ENCODE assay signal across 12 cellular contexts in the genomic region with DNA sequence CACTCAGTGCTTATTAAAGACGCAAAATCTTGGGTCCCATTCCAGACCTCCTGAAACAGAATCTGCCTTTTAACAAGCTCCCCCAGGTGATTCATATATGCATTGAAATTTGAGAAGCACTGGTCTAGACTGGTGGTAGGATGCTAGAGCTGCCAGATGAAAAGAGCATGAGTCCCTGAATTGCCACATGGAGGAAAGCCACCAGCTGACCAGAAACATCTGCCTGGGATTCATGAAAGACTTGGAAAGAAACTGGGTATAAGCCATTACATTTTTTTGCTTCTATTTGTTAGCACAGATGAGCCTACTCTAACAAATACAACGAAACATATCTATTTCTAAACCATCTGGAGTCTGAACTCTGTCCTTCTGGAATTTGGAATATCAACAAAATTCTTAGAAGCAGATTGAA.
DNase-seq lines count a peak whose midpoint lies in the region; ATAC-seq and TF ChIP-seq lines count a peak whose summit lies in the region.
"Had no signal": no experiment of that assay in that cellular context is flagged by ENCODE, and none has a peak within 500 bp of the region (broad histone marks: within the 10 kb centered on the region; RNA-seq: fewer than 3 reads in every experiment).

No MANE protein-coding gene starts in this region.

- no peaks in the 10 kb centered on the region for H3K79me1 ChIP-seq in IMR-90 (ENCODE audit: low read depth in 1 of 2, low read length in 2 of 2)

- peaks cover 7% of the 10 kb centered on the region for H3K27me3 Mint-ChIP-seq in activated T-helper 1 cell treated with anti-CD3 and anti-CD28 coated beads, Interleukin-12 subunit alpha, Interleukin-12 subunit beta, Interleukin-2, Interleukin-4 antibody, amounts not matched to agents 30 ng/mL and 10 ng/mL and 1 ng/mL, durations not matched to agents 14 hours and 24 hours and 36 hours (ENCODE audit: insufficient read depth)

- H3K36me3 Mint-ChIP-seq in activated T-helper 1 cell treated with anti-CD3 and anti-CD28 coated beads, Interleukin-12 subunit alpha, Interleukin-12 subunit beta, Interleukin-2, Interleukin-4 antibody, amounts not matched to agents 30 ng/mL and 10 ng/mL and 1 ng/mL, durations not matched to agents 14 hours and 24 hours and 36 hours (ENCODE audit: low read depth): no peaks in the 10 kb centered on the region

- H3K36me3 ChIP-seq in IMR-90 (ENCODE audit: control insufficient read depth, insufficient read depth, low read length) (no peaks in the 10 kb centered on the region), body of pancreas (replicated peaks in 1 of 2; ENCODE audit: insufficient read depth in 1 of 2, low read depth in 2 of 2) (no peaks in the 10 kb centered on the region)
- H3K36me3 ChIP-seq: sigmoid colon, SJCRH30 had no signal

- peak overlapping the region; percentile 60 for H2BK20ac ChIP-seq in IMR-90 (ENCODE audit: low read depth, low read length)

- H2BK120ac ChIP-seq in IMR-90 (ENCODE audit: low read depth, low read length): peak overlapping the region; percentile 69; the same call in 1 of the 2 replicates

- H3K14ac ChIP-seq in IMR-90 (replicated peaks; ENCODE audit: low read depth, low read length): no peak overlapping the region

- H2AK9ac ChIP-seq in IMR-90 (replicated peaks; ENCODE audit: low read depth, low read length, poor library complexity): no peak overlapping the region

- no peaks in the 10 kb centered on the region for H3K9me1 ChIP-seq in IMR-90 (ENCODE audit: insufficient read depth, low read length)

- ATAC-seq in IMR-90 (ENCODE audit: low read depth) (peak; percentile 85), body of pancreas (peak; percentile 27), esophagus mucosa (no peak), HG02571 (IDR thresholded peaks at IDR 0.05; ENCODE audit: unreplicated experiment) (no peak)
- ATAC-seq: effector memory CD8-positive, alpha-beta T cell had no signal

- no peaks in the 10 kb centered on the region for H3K27me3 ChIP-seq in IMR-90 (ENCODE audit: control insufficient read depth, insufficient read depth, low read length)
- no peaks in the 10 kb centered on the region for H3K27me3 ChIP-seq in body of pancreas
- H3K27me3 ChIP-seq: sigmoid colon, SJCRH30 had no signal

- no CpG with 5 or more reads among the region's 2 CpGs for WGBS in IMR-90 (ENCODE audit: extremely low coverage in 2 of 2, insufficient read length in 1 of 2), 2 experiments
- 56 to 68% methylated on average over 2 of the region's 2 CpGs for WGBS in body of pancreas, 2 donors

- CTCF ChIA-PET in IMR-90 (lab: Yijun Ruan, JAX): interaction anchor here (0.6 to 1.4 kb wide), 2 partner anchors 19 to 844 kb away, joined by 3 to 4 read pairs; no protein-coding TSS in a partner anchor

- no peak overlapping the region for H3K4me3 ChIP-seq in IMR-90 (ENCODE audit: insufficient read depth, low read depth, low read length)
- H3K4me3 ChIP-seq in body of pancreas: no peak overlapping the region
- H3K4me3 ChIP-seq: sigmoid colon, SJCRH30 had no signal

- peak overlapping the region; percentile 61; the same call in 1 of the 2 replicates for H3K4ac ChIP-seq in IMR-90 (ENCODE audit: low read depth, low read length)

- no peak overlapping the region for H4K91ac ChIP-seq in IMR-90 (ENCODE audit: insufficient read depth, low read depth, low read length)

- no peak overlapping the region for H4K5ac ChIP-seq in IMR-90 (ENCODE audit: low read depth, low read length)

- H3K23ac ChIP-seq in IMR-90 (ENCODE audit: low read depth, low read length): no peak overlapping the region

- in situ Hi-C loops in IMR-90 (cut with MboI; ENCODE audit: low sequenced_read_pairs): loop anchor here (10.0 to 25.0 kb wide), 2 partner anchors 538 to 1445 kb away; a partner anchor contains a TSS

- no peak overlapping the region for H3K9ac ChIP-seq in IMR-90 (ENCODE audit: low read depth, low read length)

- intact Hi-C loops in IMR-90 (cut with micrococcal nuclease) (loop anchor here (2.0 to 10.0 kb wide), 4 partner anchors 206 to 545 kb away; a partner anchor contains a TSS), body of pancreas (cut with DNase I) (no loop called here)
- intact Hi-C loops in activated T-helper 1 cell treated with anti-CD3 and anti-CD28 coated beads, Interleukin-12 subunit alpha, Interleukin-12 subunit beta, Interleukin-2, Interleukin-4 antibody, amounts not matched to agents 30 ng/mL and 10 ng/mL and 1 ng/mL, durations not matched to agents 14 hours and 24 hours and 36 hours (cut with micrococcal nuclease): no loop called here

- H3K4me2 ChIP-seq in IMR-90 (ENCODE audit: low read depth, low read length): no peak overlapping the region

- no peak overlapping the region for H3K27ac Mint-ChIP-seq in activated T-helper 1 cell treated with anti-CD3 and anti-CD28 coated beads, Interleukin-12 subunit alpha, Interleukin-12 subunit beta, Interleukin-2, Interleukin-4 antibody, amounts not matched to agents 30 ng/mL and 10 ng/mL and 1 ng/mL, durations not matched to agents 14 hours and 24 hours and 36 hours
- H3K27ac Mint-ChIP-seq: effector memory CD8-positive, alpha-beta T cell had no signal

- TF ChIP-seq CTCF in IMR-90 (conservative IDR thresholded peaks at IDR 0.05; ENCODE audit: low read depth, low read length): no peak
- no peak for TF ChIP-seq CTCF in body of pancreas (IDR thresholded peaks at IDR 0.05)

- peak overlapping the region; percentile 4; the same call in 1 of the 3 replicates for H2BK15ac ChIP-seq in IMR-90 (ENCODE audit: low read depth, low read length)

- peaks cover 5% of the 10 kb centered on the region for H3K4me1 ChIP-seq in IMR-90 (ENCODE audit: control insufficient read depth, insufficient read depth, low read length)
- no peaks in the 10 kb centered on the region for H3K4me1 ChIP-seq in body of pancreas
- H3K4me1 ChIP-seq: SJCRH30 had no signal

- H3K4me3 Mint-ChIP-seq in activated T-helper 1 cell treated with anti-CD3 and anti-CD28 coated beads, Interleukin-12 subunit alpha, Interleukin-12 subunit beta, Interleukin-2, Interleukin-4 antibody, amounts not matched to agents 30 ng/mL and 10 ng/mL and 1 ng/mL, durations not matched to agents 14 hours and 24 hours and 36 hours: no peak overlapping the region
- H3K4me3 Mint-ChIP-seq: effector memory CD8-positive, alpha-beta T cell had no signal

- H2AK5ac ChIP-seq in IMR-90 (ENCODE audit: low read depth, low read length): no peak overlapping the region

- H2BK5ac ChIP-seq in IMR-90 (ENCODE audit: low read depth, low read length, poor library complexity, severe bottlenecking): peak overlapping the region; percentile 65

- no peak for TF ChIP-seq RAD21 in IMR-90 (IDR thresholded peaks at IDR 0.05; ENCODE audit: low read length)

- POLR2A ChIA-PET in IMR-90 (lab: Charles Lee; ENCODE audit: unreplicated experiment): no interaction called here

- H3K18ac ChIP-seq in IMR-90 (ENCODE audit: low read depth, low read length): no peak overlapping the region

- no peaks in the 10 kb centered on the region for H3K9me3 ChIP-seq in IMR-90 (ENCODE audit: control insufficient read depth, insufficient read depth, low read length)
- H3K9me3 ChIP-seq in body of pancreas: no peaks in the 10 kb centered on the region
- H3K9me3 ChIP-seq: sigmoid colon, SJCRH30 had no signal

- TF ChIP-seq POLR2A in IMR-90 (IDR thresholded peaks at IDR 0.05; ENCODE audit: low read depth, low read length) (no peak), body of pancreas (IDR thresholded peaks at IDR 0.05) (no peak)

- H3K4me1 Mint-ChIP-seq in activated T-helper 1 cell treated with anti-CD3 and anti-CD28 coated beads, Interleukin-12 subunit alpha, Interleukin-12 subunit beta, Interleukin-2, Interleukin-4 antibody, amounts not matched to agents 30 ng/mL and 10 ng/mL and 1 ng/mL, durations not matched to agents 14 hours and 24 hours and 36 hours (ENCODE audit: low read depth): peaks cover 7% of the 10 kb centered on the region

- H2AFZ ChIP-seq in IMR-90 (replicated peaks; ENCODE audit: low read length, poor library complexity): no peak overlapping the region

- peak overlapping the region in 1 of 2 experiments; percentile 26; a peak in 1 of 4 replicates for H4K8ac ChIP-seq in IMR-90 (ENCODE audit: low read depth in 2 of 2, low read length in 2 of 2)

- dilution Hi-C loops in IMR-90 (cut with HindIII; ENCODE audit: low sequenced_read_pairs, unreplicated experiment): no loop called here

- no TSS peak for BruUV-seq in IMR-90 (replicated peaks; lab: Mats Ljungman, UMichigan)

- H3K56ac ChIP-seq in IMR-90 (ENCODE audit: extremely low read depth, insufficient read depth, low read length): no peak overlapping the region

- no peaks in the 10 kb centered on the region for H3K9me3 Mint-ChIP-seq in activated T-helper 1 cell treated with anti-CD3 and anti-CD28 coated beads, Interleukin-12 subunit alpha, Interleukin-12 subunit beta, Interleukin-2, Interleukin-4 antibody, amounts not matched to agents 30 ng/mL and 10 ng/mL and 1 ng/mL, durations not matched to agents 14 hours and 24 hours and 36 hours
- H3K9me3 Mint-ChIP-seq: effector memory CD8-positive, alpha-beta T cell had no signal

- H3K27ac ChIP-seq in IMR-90 (ENCODE audit: insufficient read depth, low read length) (peak overlapping the region; percentile 71; the same call in 1 of the 2 replicates), body of pancreas (no peak overlapping the region)
- H3K27ac ChIP-seq: sigmoid colon, SJCRH30 had no signal

- H4K20me1 ChIP-seq in IMR-90 (ENCODE audit: insufficient read depth, low read length): no peaks in the 10 kb centered on the region

- DNase-seq in AG20443 (ENCODE audit: low spot score) (peak; percentile 78), IMR-90 (peak; percentile 100), body of pancreas (no peak), hepatic stellate cell (ENCODE audit: low spot score) (peak; percentile 4), NCI-H2227 treated with DMSO at 0.1 percent for 48 hours (lab: John Stamatoyannopoulos, UW) (no peak)
- DNase-seq in activated T-helper 1 cell treated with anti-CD3 and anti-CD28 coated beads, Interleukin-12 subunit alpha, Interleukin-12 subunit beta, Interleukin-2, Interleukin-4 antibody, amounts not matched to agents 30 ng/mL and 10 ng/mL and 1 ng/mL, durations not matched to agents 14 hours and 24 hours and 36 hours (ENCODE audit: low spot score): no peak
- DNase-seq: effector memory CD8-positive, alpha-beta T cell; NCI-H510A; sigmoid colon had no signal

TF ChIP-seq in IMR-90, 13 proteins besides CTCF, POLR2A, EP300 and RAD21 (continues in another document):
- TF ChIP-seq MAFK (IDR thresholded peaks at IDR 0.05; ENCODE audit: low read depth, low read length) (no peak), FOS (IDR thresholded peaks at IDR 0.05; ENCODE audit: low read depth, low read length) (peak; percentile 70), SMC3 (IDR thresholded peaks at IDR 0.05; ENCODE audit: low read depth, low read length) (no peak), CEBPB (IDR thresholded peaks at IDR 0.05; ENCODE audit: low read depth, low read length) (peak; percentile 84), MXI1 (IDR thresholded peaks at IDR 0.05; ENCODE audit: borderline replicate concordance, low read depth, low read length) (peak; percentile 62; the same call in 1 of the 2 replicates), RCOR1 (IDR thresholded peaks at IDR 0.05; ENCODE audit: insufficient replicate concordance, low read length) (peak; percentile 88)

Comparison
In these comparisons a context has a peak if more than half of its experiments do, and no peak if none do; other contexts are left out.
1. DNase-seq: peak in AG20443 (single experiment), IMR-90 (single experiment) and hepatic stellate cell (single experiment); none in body of pancreas (0 of 4), activated T-helper 1 cell treated with anti-CD3 and anti-CD28 coated beads, Interleukin-12 subunit alpha, Interleukin-12 subunit beta, Interleukin-2, Interleukin-4 antibody, amounts not matched to agents 30 ng/mL and 10 ng/mL and 1 ng/mL, durations not matched to agents 14 hours and 24 hours and 36 hours (single experiment) and NCI-H2227 treated with DMSO at 0.1 percent for 48 hours (single experiment).
2. ATAC-seq: peak in IMR-90 (single experiment) and body of pancreas (single experiment); none in esophagus mucosa (single experiment) and HG02571 (single experiment).